15 cellular contexts compared by ENCODE assay signal in the genomic region with DNA sequence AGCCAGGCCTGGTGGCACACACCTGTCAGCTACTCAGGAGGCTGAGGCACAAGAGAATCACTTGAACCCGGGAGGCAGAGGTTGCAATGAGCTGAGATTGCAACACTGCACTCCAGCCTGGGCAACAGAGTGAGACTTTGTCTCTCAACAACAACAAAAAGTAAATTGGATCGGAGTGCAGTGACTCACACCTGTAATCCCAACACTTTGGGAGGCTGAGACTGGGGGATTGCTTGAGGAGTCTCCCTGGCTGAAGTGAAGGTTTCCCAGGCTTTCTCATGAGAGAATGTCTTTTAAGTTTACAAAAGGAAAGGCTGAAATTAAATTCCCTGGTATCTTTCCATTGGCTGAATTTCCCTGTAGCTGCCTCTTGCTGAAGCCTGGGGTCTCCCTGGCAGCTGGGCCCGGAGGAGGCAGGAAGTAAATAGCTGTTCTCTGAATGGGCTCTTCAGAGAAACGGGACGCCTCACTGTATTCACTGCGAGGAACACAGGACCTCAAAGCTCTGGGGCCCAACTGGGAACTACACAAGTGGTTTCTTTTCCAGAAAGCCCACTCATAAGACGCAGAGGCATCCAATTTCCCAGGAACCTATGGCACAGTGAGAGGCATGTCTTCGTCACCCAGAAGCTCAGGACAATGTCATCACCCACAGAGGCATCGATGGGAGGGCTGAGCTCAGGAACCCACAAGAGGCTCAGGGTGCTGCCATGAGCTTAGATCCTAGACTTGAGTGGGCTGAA.
A peak's percentile ranks its signal among the peaks of the same experiment; 100 is the strongest.
DNase-seq lines count a peak whose midpoint lies in the region; ATAC-seq and TF ChIP-seq lines count a peak whose summit lies in the region.
"Had no signal": no experiment of that assay in that cellular context is flagged by ENCODE, and none has a peak within 500 bp of the region (broad histone marks: within the 10 kb centered on the region; RNA-seq: fewer than 3 reads in every experiment).

No MANE protein-coding gene starts in this region.

- no peaks in the 10 kb centered on the region for H3K9me3 Mint-ChIP-seq in stimulated activated effector memory CD8-positive, alpha-beta T cell treated with anti-CD3 and anti-CD28 coated beads, Interleukin-12 subunit alpha, Interleukin-12 subunit beta, amount 100 ng/mL, for 72 hours
- H3K9me3 Mint-ChIP-seq: stimulated activated naive CD8-positive, alpha-beta T cell treated with anti-CD3 and anti-CD28 coated beads, Interleukin-15, Interleukin-2, amounts not matched to agents 100 ng/mL and 50 ng/mL, for 24 hours had no signal

- H3K36me3 Mint-ChIP-seq in stimulated activated effector memory CD8-positive, alpha-beta T cell treated with anti-CD3 and anti-CD28 coated beads, Interleukin-12 subunit alpha, Interleukin-12 subunit beta, amount 100 ng/mL, for 72 hours: no peaks in the 10 kb centered on the region

- H3K4me1 Mint-ChIP-seq in stimulated activated effector memory CD8-positive, alpha-beta T cell treated with anti-CD3 and anti-CD28 coated beads, Interleukin-12 subunit alpha, Interleukin-12 subunit beta, amount 100 ng/mL, for 72 hours: peaks cover 4% of the 10 kb centered on the region

- peak; percentile 30 for DNase-seq in NCI-H2107 treated with DMSO at 0.1 percent for 48 hours (lab: John Stamatoyannopoulos, UW; ENCODE audit: unreplicated experiment)
- DNase-seq in NCI-H2107 (lab: John Stamatoyannopoulos, UW): no peak
- no peak for DNase-seq in ascending aorta (ENCODE audit: low spot score in 2 of 2)
- DNase-seq in right atrium auricular region (ENCODE audit: low spot score): peak; percentile 71
- DNase-seq in stimulated activated effector memory CD8-positive, alpha-beta T cell treated with anti-CD3 and anti-CD28 coated beads, Interleukin-12 subunit alpha, Interleukin-12 subunit beta, amount 100 ng/mL, for 72 hours (ENCODE audit: low spot score in 2 of 2): no peak
- DNase-seq in NCI-H2171 treated with DMSO at 0.1 percent for 48 hours (lab: John Stamatoyannopoulos, UW): no peak
- no peak for DNase-seq in uterus
- DNase-seq: adrenal gland; NCI-H1105; PC-9; stimulated activated CD4-positive, alpha-beta T cell treated with anti-CD3 and anti-CD28 coated beads, Interleukin-15, amount 100 ng/mL, for 24 hours had no signal

- H3K36me3 ChIP-seq in ascending aorta (no peaks in the 10 kb centered on the region), right atrium auricular region (no peaks in the 10 kb centered on the region), uterus (no peaks in the 10 kb centered on the region)
- H3K36me3 ChIP-seq: adrenal gland had no signal

- H3K4me3 ChIP-seq in ascending aorta: no peak overlapping the region
- H3K4me3 ChIP-seq in right atrium auricular region: no peak overlapping the region
- no peak overlapping the region for H3K4me3 ChIP-seq in uterus
- H3K4me3 ChIP-seq: adrenal gland, PC-9 had no signal

- no peaks in the 10 kb centered on the region for H3K9me3 ChIP-seq in ascending aorta
- H3K9me3 ChIP-seq in right atrium auricular region: no peaks in the 10 kb centered on the region
- H3K9me3 ChIP-seq in uterus: no peaks in the 10 kb centered on the region
- H3K9me3 ChIP-seq: adrenal gland had no signal

- peak; percentile 45 for ATAC-seq in stimulated activated effector memory CD8-positive, alpha-beta T cell treated with anti-CD3 and anti-CD28 coated beads, Interleukin-12 subunit alpha, Interleukin-12 subunit beta, amount 100 ng/mL, for 72 hours
- ATAC-seq in GM18502 (IDR thresholded peaks at IDR 0.05; ENCODE audit: poor library complexity, unreplicated experiment): no peak

- H3K27me3 ChIP-seq in ascending aorta (no peaks in the 10 kb centered on the region), right atrium auricular region (no peaks in the 10 kb centered on the region), uterus (no peaks in the 10 kb centered on the region)
- H3K27me3 ChIP-seq: adrenal gland had no signal

- no peak for TF ChIP-seq POLR2A in uterus (IDR thresholded peaks at IDR 0.05)

- intact Hi-C loops in ascending aorta (cut with DNase I): loop anchor here (5.0 kb wide), 1 partner anchor 77 kb away; a partner anchor contains a TSS
- intact Hi-C loops in uterus (cut with DNase I; ENCODE audit: low total_unique reads): no loop called here

- TF ChIP-seq CTCF in ascending aorta (IDR thresholded peaks at IDR 0.05) (no peak), right atrium auricular region (IDR thresholded peaks at IDR 0.05) (no peak), uterus (IDR thresholded peaks at IDR 0.05) (no peak)

- H3K27ac Mint-ChIP-seq in stimulated activated effector memory CD8-positive, alpha-beta T cell treated with anti-CD3 and anti-CD28 coated beads, Interleukin-12 subunit alpha, Interleukin-12 subunit beta, amount 100 ng/mL, for 72 hours: no peak overlapping the region
- H3K27ac Mint-ChIP-seq: stimulated activated naive CD8-positive, alpha-beta T cell treated with anti-CD3 and anti-CD28 coated beads, Interleukin-15, Interleukin-2, amounts not matched to agents 100 ng/mL and 50 ng/mL, for 24 hours had no signal

- H3K4me1 ChIP-seq in ascending aorta (peaks cover 0 to 25% of the 10 kb centered on the region in 2 donors), right atrium auricular region (peaks cover 0 to 36% of the 10 kb centered on the region in 2 donors), uterus (no peaks in the 10 kb centered on the region)

- H3K4me3 Mint-ChIP-seq in stimulated activated effector memory CD8-positive, alpha-beta T cell treated with anti-CD3 and anti-CD28 coated beads, Interleukin-12 subunit alpha, Interleukin-12 subunit beta, amount 100 ng/mL, for 72 hours: no peak overlapping the region
- H3K4me3 Mint-ChIP-seq: stimulated activated naive CD8-positive, alpha-beta T cell treated with anti-CD3 and anti-CD28 coated beads, Interleukin-15, Interleukin-2, amounts not matched to agents 100 ng/mL and 50 ng/mL, for 24 hours had no signal

- peak overlapping the region; percentile 58 to 74 for H3K27ac ChIP-seq in ascending aorta
- peak overlapping the region in 1 of 2 donors; percentile 60 for H3K27ac ChIP-seq in right atrium auricular region
- no peak overlapping the region for H3K27ac ChIP-seq in uterus
- H3K27ac ChIP-seq: 22Rv1, adrenal gland, HL-60, PC-9 had no signal

Comparison
In these comparisons a context has a peak if more than half of its experiments do, and no peak if none do; other contexts are left out.
1. DNase-seq: peak in NCI-H2107 treated with DMSO at 0.1 percent for 48 hours (single experiment) and right atrium auricular region (single experiment); none in NCI-H2107 (single experiment), ascending aorta (0 of 2), stimulated activated effector memory CD8-positive, alpha-beta T cell treated with anti-CD3 and anti-CD28 coated beads, Interleukin-12 subunit alpha, Interleukin-12 subunit beta, amount 100 ng/mL, for 72 hours (0 of 2), NCI-H2171 treated with DMSO at 0.1 percent for 48 hours (single experiment) and uterus (0 of 2).
2. H3K27ac ChIP-seq: peak in ascending aorta (2 of 2); none in uterus (0 of 2).